21 cellular contexts compared by ENCODE assay signal in genomic region chr15:47415539-47415971, GRCh38.
DNase-seq lines count a peak whose midpoint lies in the region; ATAC-seq and TF ChIP-seq lines count a peak whose summit lies in the region.
"Had no signal": no experiment of that assay in that cellular context is flagged by ENCODE, and none has a peak within 500 bp of the region (broad histone marks: within the 10 kb centered on the region; RNA-seq: fewer than 3 reads in every experiment).

No MANE protein-coding gene starts in this region.

- H3K4me3 ChIP-seq in astrocyte of the spinal cord (ENCODE audit: low read depth, low read length) (no peak overlapping the region), psoas muscle (no peak overlapping the region)
- H3K4me3 ChIP-seq: adrenal gland, left lung had no signal

- H3K27me3 Mint-ChIP-seq in mesothelial cell of epicardium (ENCODE audit: low read depth), result no peaks in the 10 kb centered on the region

- H3K4me3 Mint-ChIP-seq in mesothelial cell of epicardium, result no peak overlapping the region

- H3K4me1 Mint-ChIP-seq in mesothelial cell of epicardium, result peaks cover 40% of the 10 kb centered on the region

- in situ Hi-C loops in astrocyte of the spinal cord (cut with HindIII; ENCODE audit: low sequenced_read_pairs), result no loop called here

- intact Hi-C loops in psoas muscle (cut with DNase I), result no loop called here

- TF ChIP-seq CTCF in astrocyte of the spinal cord (IDR thresholded peaks at IDR 0.05; ENCODE audit: low read depth, low read length), result no peak
- TF ChIP-seq CTCF in mesothelial cell of epicardium (IDR thresholded peaks at IDR 0.05; ENCODE audit: unreplicated experiment), result no peak
- TF ChIP-seq CTCF in psoas muscle (IDR thresholded peaks at IDR 0.05), result no peak

- H3K9me3 Mint-ChIP-seq in mesothelial cell of epicardium, result no peaks in the 10 kb centered on the region

- no peaks in the 10 kb centered on the region for H3K4me1 ChIP-seq in psoas muscle
- H3K4me1 ChIP-seq: adrenal gland, Caco-2, left lung had no signal

- WGBS in psoas muscle, 3 donors, result 62 to 79% (median 70%) methylated on average over 1 of the region's 1 CpG

- no peaks in the 10 kb centered on the region for H3K27me3 ChIP-seq in psoas muscle (ENCODE audit: insufficient read depth in 3 of 3, low read length in 2 of 3)
- H3K27me3 ChIP-seq: adrenal gland, left lung had no signal

- peak overlapping the region; percentile 53 for H3K27ac Mint-ChIP-seq in mesothelial cell of epicardium

- ATAC-seq in psoas muscle (no peak), HG02763 (IDR thresholded peaks at IDR 0.05; ENCODE audit: unreplicated experiment) (no peak), HG03442 (IDR thresholded peaks at IDR 0.05; ENCODE audit: unreplicated experiment) (no peak)
- ATAC-seq: activated CD4-positive, CD25-positive, alpha-beta regulatory T cell treated with anti-CD3 and anti-CD28 coated beads, Interleukin-2, amount 50 U/mL, for 24 hours; left lung had no signal

- DNase-seq in DMS53 treated with DMSO at 0.1 percent for 48 hours (lab: John Stamatoyannopoulos, UW; ENCODE audit: unreplicated experiment) (peak; percentile 23), NCI-H1092 treated with DMSO at 0.1 percent for 48 hours (lab: John Stamatoyannopoulos, UW) (peak; percentile 68), astrocyte of the spinal cord (ENCODE audit: low read depth, low spot score) (peak; percentile 34), mesothelial cell of epicardium (ENCODE audit: low spot score in 2 of 2, unreplicated experiment in 2 of 2) (no peak), psoas muscle (no peak), NCI-H1436 (lab: John Stamatoyannopoulos, UW) (no peak)
- DNase-seq: adrenal gland; Caco-2; cerebellar nuclear complex; GF-D8; KBM-7; left lung; NCI-H1105 treated with DMSO at 0.1 percent for 48 hours; NCI-H524; occipital lobe; OCI-M1; stimulated activated CD4-positive, alpha-beta T cell treated with anti-CD3 and anti-CD28 coated beads, Interleukin-2, amount 100 ng/mL, for 48 hours; substantia nigra had no signal

- no peak overlapping the region for H3K27ac ChIP-seq in psoas muscle
- H3K27ac ChIP-seq: adrenal gland, left lung had no signal

- no peaks in the 10 kb centered on the region for H3K36me3 Mint-ChIP-seq in mesothelial cell of epicardium

- H3K36me3 ChIP-seq in psoas muscle (ENCODE audit: insufficient read depth in 1 of 2, low read depth in 1 of 2), result no peaks in the 10 kb centered on the region
- H3K36me3 ChIP-seq: adrenal gland, left lung had no signal

- no peaks in the 10 kb centered on the region for H3K9me3 ChIP-seq in psoas muscle
- H3K9me3 ChIP-seq: adrenal gland, Caco-2, left lung had no signal

Comparison
In these comparisons a context has a peak if more than half of its experiments do, and no peak if none do; other contexts are left out.
1. DNase-seq: peak in DMS53 treated with DMSO at 0.1 percent for 48 hours (single experiment), NCI-H1092 treated with DMSO at 0.1 percent for 48 hours (single experiment) and astrocyte of the spinal cord (single experiment); none in mesothelial cell of epicardium (0 of 2), psoas muscle (0 of 2) and NCI-H1436 (single experiment).